In the genomic region with DNA sequence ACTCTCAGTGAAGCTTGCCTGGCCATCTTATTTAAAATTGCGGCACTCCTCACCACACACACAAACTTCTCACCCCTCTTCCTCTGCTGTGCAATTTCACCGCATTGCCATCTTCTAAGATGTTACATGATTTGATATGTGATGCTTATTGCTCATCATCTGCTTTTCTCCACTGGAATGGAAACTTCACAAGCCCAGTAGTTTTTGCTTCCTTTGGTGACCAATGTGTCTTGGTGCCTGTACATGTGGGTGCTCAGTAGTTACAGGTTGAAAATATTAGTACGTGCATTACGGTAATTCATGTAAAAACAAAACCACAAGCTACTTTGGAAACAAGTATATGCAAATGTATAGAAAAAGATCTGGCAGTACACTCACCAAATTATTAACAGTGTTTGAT, we compare ENCODE assay signal across 8 cellular contexts.
DNase-seq lines count a peak whose midpoint lies in the region; ATAC-seq, FAIRE-seq and TF ChIP-seq lines count a peak whose summit lies in the region.
"Not testable (repeated sequence)": the region's sequence is repeated elsewhere in the genome, so short reads cannot be mapped to it uniquely, and the experiment has no call there.

No MANE protein-coding gene starts in this region.

- ATAC-seq in A549, result not testable (repeated sequence)
- ATAC-seq in GM18858 (IDR thresholded peaks at IDR 0.05; ENCODE audit: unreplicated experiment) (peak; percentile 69), GM19452 (IDR thresholded peaks at IDR 0.05; ENCODE audit: unreplicated experiment) (peak; percentile 78), HG02610 (IDR thresholded peaks at IDR 0.05; ENCODE audit: unreplicated experiment) (peak; percentile 71), HG03039 (IDR thresholded peaks at IDR 0.05; ENCODE audit: unreplicated experiment) (peak; percentile 64), HG03432 (IDR thresholded peaks at IDR 0.05; ENCODE audit: unreplicated experiment) (peak; percentile 79)
- peak; percentile 83 for ATAC-seq in activated CD4-positive, alpha-beta T cell treated with anti-CD3 and anti-CD28 coated beads for 36 hours

- H3K36me3 Mint-ChIP-seq in activated CD4-positive, alpha-beta T cell treated with anti-CD3 and anti-CD28 coated beads for 36 hours (ENCODE audit: low read depth), result not testable (repeated sequence)

- not testable (repeated sequence) for H3K9me3 ChIP-seq in A549; keratinocyte (ENCODE audit: control insufficient read depth, low read depth, low read length)

- dilution Hi-C loops in keratinocyte (cut with MboI; ENCODE audit: extremely low pct_ligation_motif_present, low sequenced_read_pairs), result not testable (repeated sequence)

- POLR2A ChIA-PET in A549 (lab: Yijun Ruan, JAX); activated CD4-positive, alpha-beta T cell treated with anti-CD3 and anti-CD28 coated beads for 36 hours (lab: Charles Lee): not testable (repeated sequence)

- not testable (repeated sequence) for DNase-seq in A549 (ENCODE audit: low read depth in 1 of 2, low spot score in 1 of 2); keratinocyte (ENCODE audit: low read depth, low spot score)
- DNase-seq in activated CD4-positive, alpha-beta T cell treated with anti-CD3 and anti-CD28 coated beads for 36 hours, result peak; percentile 5

- not testable (repeated sequence) for H3K9ac ChIP-seq in keratinocyte (ENCODE audit: control insufficient read depth, extremely low read depth, insufficient read depth, low read length)

- not testable (repeated sequence) for H3K9me3 Mint-ChIP-seq in activated CD4-positive, alpha-beta T cell treated with anti-CD3 and anti-CD28 coated beads for 36 hours (ENCODE audit: low read depth)

- not testable (repeated sequence) for H3K4me2 ChIP-seq in A549; keratinocyte (ENCODE audit: control insufficient read depth, extremely low read depth, insufficient read depth, low read depth, low read length)

- not testable (repeated sequence) for H3K4me3 ChIP-seq in A549; keratinocyte (ENCODE audit: control insufficient read depth in 2 of 3, extremely low read depth in 1 of 3, insufficient read depth in 2 of 3, low read depth in 1 of 3, low read length in 3 of 3)

- not testable (repeated sequence) for H3K79me2 ChIP-seq in keratinocyte (ENCODE audit: control insufficient read depth, insufficient read depth, low read length)

- H3K27ac ChIP-seq in A549; keratinocyte (ENCODE audit: control insufficient read depth, insufficient read depth, low read length): not testable (repeated sequence)

- not testable (repeated sequence) for H2AFZ ChIP-seq in keratinocyte (ENCODE audit: control insufficient read depth, low read length)

- not testable (repeated sequence) for H3K27me3 Mint-ChIP-seq in activated CD4-positive, alpha-beta T cell treated with anti-CD3 and anti-CD28 coated beads for 36 hours

- WGBS in A549 (ENCODE audit: missing lambda C conversion rate), result 89% methylated on average over 4 of the region's 4 CpGs

- H3K9me1 ChIP-seq in keratinocyte (ENCODE audit: control insufficient read depth, extremely low read depth, insufficient read depth, low read length), result not testable (repeated sequence)

- not testable (repeated sequence) for TF ChIP-seq POLR2A in A549 (IDR thresholded peaks at IDR 0.05; ENCODE audit: low read length)

- TF ChIP-seq CTCF in A549 (IDR thresholded peaks at IDR 0.05); keratinocyte (optimal IDR thresholded peaks at IDR 0.05 in 1 of 3, IDR thresholded peaks at IDR 0.05 in 1 of 3, conservative IDR thresholded peaks at IDR 0.05 in 1 of 3; ENCODE audit: extremely low read depth in 1 of 3, insufficient read depth in 2 of 3, low read length in 3 of 3): not testable (repeated sequence)

- not testable (repeated sequence) for H3K27me3 ChIP-seq in keratinocyte (ENCODE audit: control insufficient read depth, extremely low read depth, insufficient read depth, low read length)

- not testable (repeated sequence) for H3K36me3 ChIP-seq in keratinocyte (ENCODE audit: control insufficient read depth in 2 of 2, extremely low read depth in 1 of 2, insufficient read depth in 2 of 2, low read length in 2 of 2)

- FAIRE-seq in A549 (lab: Jason Lieb, UNC) (peak; percentile 82), keratinocyte (lab: Jason Lieb, UNC) (peak; percentile 41)

- not testable (repeated sequence) for H4K20me1 ChIP-seq in keratinocyte (ENCODE audit: control insufficient read depth, extremely low read depth, insufficient read depth, low read length)

- intact Hi-C loops in activated CD4-positive, alpha-beta T cell treated with anti-CD3 and anti-CD28 coated beads for 36 hours (cut with DNase I, micrococcal nuclease), result not testable (repeated sequence)

- H3K4me3 Mint-ChIP-seq in activated CD4-positive, alpha-beta T cell treated with anti-CD3 and anti-CD28 coated beads for 36 hours, result not testable (repeated sequence)

- not testable (repeated sequence) for TF ChIP-seq EP300 in A549 (IDR thresholded peaks at IDR 0.05)

- H3K4me1 Mint-ChIP-seq in activated CD4-positive, alpha-beta T cell treated with anti-CD3 and anti-CD28 coated beads for 36 hours, result not testable (repeated sequence)

- CTCF ChIA-PET in A549 (lab: Yijun Ruan, JAX); activated CD4-positive, alpha-beta T cell treated with anti-CD3 and anti-CD28 coated beads for 36 hours (lab: Charles Lee): not testable (repeated sequence)

- H3K27ac Mint-ChIP-seq in activated CD4-positive, alpha-beta T cell treated with anti-CD3 and anti-CD28 coated beads for 36 hours, result not testable (repeated sequence)

- H3K4me1 ChIP-seq in A549; keratinocyte (ENCODE audit: control insufficient read depth, extremely low read depth, insufficient read depth, low read length): not testable (repeated sequence)

- TF ChIP-seq RAD21 in A549 (conservative IDR thresholded peaks at IDR 0.05 in 1 of 2, IDR thresholded peaks at IDR 0.05 in 1 of 2), result not testable (repeated sequence)
